8 cellular contexts compared by ENCODE assay signal in the genomic region with DNA sequence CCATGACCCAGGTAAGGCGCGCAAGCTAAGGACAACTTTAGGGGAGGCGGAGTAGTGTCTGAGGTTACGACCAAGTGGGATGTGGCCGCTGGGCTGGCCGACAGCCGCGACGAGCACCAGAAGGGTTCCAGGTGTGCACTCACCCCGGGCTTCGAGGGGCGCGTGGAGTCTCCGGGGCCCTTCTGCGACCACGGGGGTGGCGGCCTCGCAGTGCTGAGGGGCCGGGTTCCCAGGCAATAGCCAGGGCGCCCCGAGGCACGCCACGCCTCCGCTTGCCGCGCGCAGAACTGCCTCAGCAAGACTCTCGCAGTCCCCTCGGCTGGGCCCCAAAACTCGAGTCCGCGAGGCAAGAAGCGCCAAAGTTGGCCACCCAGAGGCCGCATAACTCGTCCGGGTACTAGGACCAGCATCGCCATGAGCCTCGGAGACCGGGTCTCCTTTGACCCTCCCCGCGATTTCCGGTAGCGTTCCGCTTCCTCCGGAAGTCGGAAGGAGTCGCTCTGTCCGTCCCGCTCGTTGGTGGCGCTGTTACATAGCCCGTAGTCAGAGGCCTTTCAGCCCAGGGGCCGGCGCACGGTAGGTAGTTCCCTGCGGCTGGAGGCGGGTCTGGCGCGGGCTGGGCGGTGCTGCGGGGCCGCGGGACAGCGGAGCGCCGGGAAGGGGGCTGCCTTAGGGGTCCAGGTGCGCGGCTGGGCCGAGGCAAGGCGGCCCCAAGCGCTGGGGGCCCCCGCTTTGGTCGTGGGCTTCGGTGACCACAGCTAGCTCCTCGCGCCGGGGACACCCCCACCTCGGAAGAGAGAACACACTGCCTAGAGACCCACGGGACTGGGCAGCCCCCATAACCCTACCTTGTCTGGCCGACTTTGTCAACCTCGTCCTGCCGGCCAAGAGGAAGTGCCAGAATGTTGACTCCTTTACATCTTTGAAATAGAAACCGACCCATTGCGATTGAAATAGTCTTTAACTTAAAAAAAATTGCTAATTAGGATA. TPM values are rescaled to one million over a fixed set of nuclear protein-coding genes. Genes with fewer than 3 reads are reported as not detected.
A peak's percentile ranks its signal among the peaks of the same experiment; 100 is the strongest.
DNase-seq lines count a peak whose midpoint lies in the region; ATAC-seq and TF ChIP-seq lines count a peak whose summit lies in the region.

ADPRM (plus strand) TSS at position 503 of the 990 bp plus-strand sequence. CDS start 7,333 bp downstream, outside the sequence.
SCO1 (minus strand) TSS at position 442 of the 990 bp plus-strand sequence; CDS start at position 416, 26 bp downstream.

- TF ChIP-seq CTCF in GM12864 (IDR thresholded peaks at IDR 0.05; ENCODE audit: low read depth, low read length, missing control alignments) (peak; percentile 51), osteocyte (IDR thresholded peaks at IDR 0.05) (peak; percentile 64)

- peak within 1 kb of the TSS; percentile 91 for H3K4me3 ChIP-seq in GM12864 (ENCODE audit: low read depth, low read length)
- peak within 1 kb of the TSS; percentile 88 for H3K4me3 ChIP-seq in thymus (ENCODE audit: low read length)

- peaks cover 8% of the 10 kb centered on the region for H3K4me1 ChIP-seq in thymus (ENCODE audit: control insufficient read depth, insufficient read depth, low read length)

- no peaks in the 10 kb centered on the region for H3K27me3 ChIP-seq in thymus (ENCODE audit: control insufficient read depth, insufficient read depth)

- peaks cover 16% of the 10 kb centered on the region for H3K36me3 ChIP-seq in thymus (ENCODE audit: control insufficient read depth, insufficient read depth)

- H3K27me3 Mint-ChIP-seq in activated naive CD8-positive, alpha-beta T cell treated with anti-CD3 and anti-CD28 coated beads, Interleukin-2, amount 10 ng/mL, durations not matched to agents 7 days and 5 days = no peaks in the 10 kb centered on the region
- no peaks in the 10 kb centered on the region for H3K27me3 Mint-ChIP-seq in osteocyte (ENCODE audit: unreplicated experiment)

- H3K27ac ChIP-seq in thymus (ENCODE audit: low read depth) = peak within 1 kb of the TSS; percentile 94

- H3K4me3 Mint-ChIP-seq in activated naive CD8-positive, alpha-beta T cell treated with anti-CD3 and anti-CD28 coated beads, Interleukin-2, amount 10 ng/mL, durations not matched to agents 7 days and 5 days = peak within 1 kb of the TSS; percentile 93
- H3K4me3 Mint-ChIP-seq in osteocyte (ENCODE audit: unreplicated experiment) = peak within 1 kb of the TSS; percentile 92

- H3K9me3 ChIP-seq in thymus (ENCODE audit: control insufficient read depth) = no peaks in the 10 kb centered on the region

- ATAC-seq in HG02610 (IDR thresholded peaks at IDR 0.05; ENCODE audit: unreplicated experiment) = peak; percentile 95
- ATAC-seq in activated naive CD8-positive, alpha-beta T cell treated with anti-CD3 and anti-CD28 coated beads, Interleukin-2, amount 10 ng/mL, durations not matched to agents 7 days and 5 days (ENCODE audit: low read depth) = peak; percentile 94

- no peaks in the 10 kb centered on the region for H3K9me3 Mint-ChIP-seq in activated naive CD8-positive, alpha-beta T cell treated with anti-CD3 and anti-CD28 coated beads, Interleukin-2, amount 10 ng/mL, durations not matched to agents 7 days and 5 days
- H3K9me3 Mint-ChIP-seq in osteocyte (ENCODE audit: unreplicated experiment) = no peaks in the 10 kb centered on the region

- WGBS in thymus = under 1% methylated on average over 84 of the region's 84 CpGs

- H3K27ac Mint-ChIP-seq in activated naive CD8-positive, alpha-beta T cell treated with anti-CD3 and anti-CD28 coated beads, Interleukin-2, amount 10 ng/mL, durations not matched to agents 7 days and 5 days = peak within 1 kb of the TSS; percentile 96
- H3K27ac Mint-ChIP-seq in osteocyte (ENCODE audit: unreplicated experiment) = peak within 1 kb of the TSS; percentile 85

- POLR2A ChIA-PET in activated naive CD8-positive, alpha-beta T cell treated with anti-CD3 and anti-CD28 coated beads, Interleukin-2, amount 10 ng/mL, durations not matched to agents 7 days and 5 days (lab: Charles Lee) = interaction anchor here (0.6 kb wide), 1 partner anchor 452 kb away, joined by 3 read pairs; no protein-coding TSS in a partner anchor

- peak; percentile 83 for DNase-seq in GM12864 (ENCODE audit: low read depth)
- DNase-seq in NCI-H1092 (lab: John Stamatoyannopoulos, UW) = peak; percentile 85
- DNase-seq in SKM-1 treated with dmso at 0.1 percent for 144 hours (lab: John Stamatoyannopoulos, UW; ENCODE audit: unreplicated experiment) = peak; percentile 71
- peak; percentile 86 for DNase-seq in activated naive CD8-positive, alpha-beta T cell treated with anti-CD3 and anti-CD28 coated beads, Interleukin-2, amount 10 ng/mL, durations not matched to agents 7 days and 5 days
- DNase-seq in head of caudate nucleus = peak; percentile 91 to 98 (median 95)
- peak; percentile 95 for DNase-seq in osteocyte (ENCODE audit: extremely low spot score, unreplicated experiment)

- intact Hi-C loops in head of caudate nucleus (cut with DNase I) = no loop called here

- peaks cover 27% of the 10 kb centered on the region for H3K36me3 Mint-ChIP-seq in activated naive CD8-positive, alpha-beta T cell treated with anti-CD3 and anti-CD28 coated beads, Interleukin-2, amount 10 ng/mL, durations not matched to agents 7 days and 5 days
- H3K36me3 Mint-ChIP-seq in osteocyte (ENCODE audit: unreplicated experiment) = peaks cover 17% of the 10 kb centered on the region

- peaks cover 53% of the 10 kb centered on the region for H3K4me1 Mint-ChIP-seq in activated naive CD8-positive, alpha-beta T cell treated with anti-CD3 and anti-CD28 coated beads, Interleukin-2, amount 10 ng/mL, durations not matched to agents 7 days and 5 days
- peaks cover 35% of the 10 kb centered on the region for H3K4me1 Mint-ChIP-seq in osteocyte (ENCODE audit: unreplicated experiment)

RNA-seq across cellular contexts. Expression of gene ADPRM, which starts in this region (rescaled TPM):
- 10 to 100 TPM; 19.3 to 23.9 TPM for total RNA-seq in activated naive CD8-positive, alpha-beta T cell treated with anti-CD3 and anti-CD28 coated beads, Interleukin-2, amount 10 ng/mL, durations not matched to agents 7 days and 5 days
- total RNA-seq in osteocyte = 12.7 and 13.1 TPM in 2 replicates
- polyA plus RNA-seq in thymus = 26.2 TPM

RNA-seq across cellular contexts. Expression of gene SCO1, which starts in this region (rescaled TPM):
- total RNA-seq in activated naive CD8-positive, alpha-beta T cell treated with anti-CD3 and anti-CD28 coated beads, Interleukin-2, amount 10 ng/mL, durations not matched to agents 7 days and 5 days = 10 to 100 TPM; 25.3 to 26.2 TPM
- 26.8 and 27.4 TPM in 2 replicates for total RNA-seq in osteocyte
- 11.4 TPM for polyA plus RNA-seq in thymus

Comparison
In these comparisons a context has a peak if more than half of its experiments do, and no peak if none do; other contexts are left out.
1. Peak in every context shown above with its lines: DNase-seq, ATAC-seq, H3K4me3 ChIP-seq and H3K27ac ChIP-seq.